ENCODE assay signal across 1 cellular context in genomic region chr2:20051518-20052228, GRCh38.
TF ChIP-seq lines count a peak whose summit lies in the region.

LAPTM4A (minus strand) TSS chr2:20051628; CDS start chr2:20051520, 108 bp downstream.

TF ChIP-seq in K562, 482 proteins besides CTCF, POLR2A, EP300 and RAD21 (continued from another document and continues in another):
- no peak for TF ChIP-seq ZBTB40 (IDR thresholded peaks at IDR 0.05)
- no peak for TF ChIP-seq ZBTB40 (CRISPR knock-in tag; IDR thresholded peaks at IDR 0.05)
- peak; percentile 3; the same call in 1 of the 2 replicates for TF ChIP-seq RNF2 (IDR thresholded peaks at IDR 0.05)
- no peak for TF ChIP-seq RBM15 (IDR thresholded peaks at IDR 0.05; ENCODE audit: insufficient read depth, low read length)
- no peak for TF ChIP-seq ZSCAN29 (IDR thresholded peaks at IDR 0.05)
- no peak for TF ChIP-seq STAT5A (IDR thresholded peaks at IDR 0.05; ENCODE audit: borderline replicate concordance, low read length)
- TF ChIP-seq MNT (conservative IDR thresholded peaks at IDR 0.05) = peak; percentile 78 to 86
- no peak for TF ChIP-seq MAFF (IDR thresholded peaks at IDR 0.05; ENCODE audit: low read length)
- TF ChIP-seq JUNB (CRISPR knock-in tag; conservative IDR thresholded peaks at IDR 0.05) = no peak
- peak; percentile 100 for TF ChIP-seq CREB3L1 (IDR thresholded peaks at IDR 0.05; ENCODE audit: borderline replicate concordance, low read depth)
- TF ChIP-seq TOE1 (IDR thresholded peaks at IDR 0.05; ENCODE audit: borderline replicate concordance) = peak; percentile 72; the same call in 1 of the 2 replicates
- 0 out of 2 replicates have a peak, but pooled peaks have one; percentile 89 for TF ChIP-seq TOE1 (CRISPR knock-in tag; IDR thresholded peaks at IDR 0.05; ENCODE audit: borderline replicate concordance, low read depth)
- peak; percentile 96 for TF ChIP-seq CREB1 (IDR thresholded peaks at IDR 0.05)
- TF ChIP-seq CREB1 (CRISPR knock-in tag; IDR thresholded peaks at IDR 0.05) = peak; percentile 86
- TF ChIP-seq ZNF277 (CRISPR knock-in tag; IDR thresholded peaks at IDR 0.05; ENCODE audit: borderline replicate concordance) = no peak
- TF ChIP-seq ZNF282 (CRISPR knock-in tag; IDR thresholded peaks at IDR 0.05) = no peak
- TF ChIP-seq ZNF165 (CRISPR knock-in tag; IDR thresholded peaks at IDR 0.05; ENCODE audit: borderline replicate concordance) = no peak
- no peak for TF ChIP-seq EWSR1 (IDR thresholded peaks at IDR 0.05; ENCODE audit: borderline replicate concordance, low read depth, partially characterized antibody)
- TF ChIP-seq HCFC1 (IDR thresholded peaks at IDR 0.05; ENCODE audit: low read depth, low read length) = peak; percentile 69
- peak; percentile 94 for TF ChIP-seq ZBTB2 (IDR thresholded peaks at IDR 0.05)
- no peak for TF ChIP-seq GATAD2A (IDR thresholded peaks at IDR 0.05)
- TF ChIP-seq CBX3 (IDR thresholded peaks at IDR 0.05; ENCODE audit: borderline replicate concordance in 1 of 2, low read length in 2 of 2) = peak in 1 of 2 experiments; percentile 37; a peak in 2 of 3 replicates
- TF ChIP-seq EZH2 (IDR thresholded peaks at IDR 0.05; ENCODE audit: borderline replicate concordance, low read depth, low read length) = no peak
- no peak for TF ChIP-seq TAL1 (IDR thresholded peaks at IDR 0.05)
- TF ChIP-seq NRF1 (conservative IDR thresholded peaks at IDR 0.05 in 1 of 2, IDR thresholded peaks at IDR 0.05 in 1 of 2) = peak; percentile 97 to 98
- no peak for TF ChIP-seq CCNT2 (IDR thresholded peaks at IDR 0.05; ENCODE audit: borderline replicate concordance, extremely low read depth, insufficient read length, low read depth, low read length)
- no peak for TF ChIP-seq PTRF (tag; IDR thresholded peaks at IDR 0.05)
- no peak for TF ChIP-seq ZBTB5 (IDR thresholded peaks at IDR 0.05)
- peak; percentile 26 for TF ChIP-seq SMAD1 (IDR thresholded peaks at IDR 0.05; ENCODE audit: low read depth, low read length, partially characterized antibody)
- peak; percentile 81; the same call in 1 of the 2 replicates for TF ChIP-seq HDGF (IDR thresholded peaks at IDR 0.05)
- TF ChIP-seq STAT6 (CRISPR knock-in tag; IDR thresholded peaks at IDR 0.05) = no peak
- no peak for TF ChIP-seq LARP7 (IDR thresholded peaks at IDR 0.05)
- TF ChIP-seq ZFP1 (CRISPR knock-in tag; IDR thresholded peaks at IDR 0.05) = no peak
- no peak for TF ChIP-seq CLOCK (CRISPR knock-in tag; IDR thresholded peaks at IDR 0.05; ENCODE audit: borderline replicate concordance)
